In the genomic region with DNA sequence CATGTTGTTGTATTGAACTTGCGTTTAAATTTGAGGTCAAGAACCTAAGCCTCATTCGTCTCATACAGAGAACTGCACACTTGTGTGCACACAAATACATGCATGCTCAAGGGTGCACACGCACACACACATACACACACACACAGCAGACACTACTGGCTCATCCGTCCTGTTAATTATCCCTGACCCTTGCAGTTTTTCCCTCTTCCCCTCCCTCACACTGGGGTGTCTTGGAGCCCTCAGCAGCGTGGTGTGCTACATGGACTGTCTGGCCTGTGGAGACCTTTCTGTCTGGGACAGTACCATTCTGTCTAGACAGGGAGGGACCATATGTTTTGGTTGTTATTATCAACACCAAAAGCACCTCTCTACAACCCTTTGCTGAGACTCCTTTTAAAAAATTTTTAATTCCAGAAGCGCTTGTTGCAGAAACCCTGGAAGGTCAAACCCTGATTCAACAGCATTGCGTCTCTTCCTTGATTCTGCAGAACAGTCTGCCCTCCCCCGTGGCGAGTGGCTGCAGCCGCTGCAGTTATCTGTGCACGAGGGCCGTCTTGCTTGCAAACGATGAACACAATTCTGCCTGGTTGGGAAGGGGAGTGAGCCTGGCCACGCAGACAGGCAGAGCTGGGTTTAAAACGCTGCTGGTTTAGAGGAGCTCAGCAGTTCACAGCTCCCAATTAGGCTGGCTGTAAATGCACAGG, we compare ENCODE assay signal across 8 cellular contexts.
A peak's percentile ranks its signal among the peaks of the same experiment; 100 is the strongest.
DNase-seq lines count a peak whose midpoint lies in the region; ATAC-seq, FAIRE-seq and TF ChIP-seq lines count a peak whose summit lies in the region.

No MANE protein-coding gene starts in this region.

- no peaks in the 10 kb centered on the region for H3K79me2 ChIP-seq in GM23248 (ENCODE audit: insufficient read depth)
- no peaks in the 10 kb centered on the region for H3K79me2 ChIP-seq in H1 (ENCODE audit: control insufficient read depth in 1 of 2, insufficient read depth in 2 of 2, low read length in 2 of 2)

- no peak overlapping the region for H3K18ac ChIP-seq in H1 (ENCODE audit: extremely low read depth, low read length)

- H3K79me1 ChIP-seq in H1 (ENCODE audit: low read depth, low read length) = no peaks in the 10 kb centered on the region

- H2BK12ac ChIP-seq in H1 (ENCODE audit: low read depth, low read length) = no peak overlapping the region

- H3K4me2 ChIP-seq in GM23248 (ENCODE audit: unreplicated experiment) (no peak overlapping the region), H1 (ENCODE audit: insufficient read depth in 1 of 2, low read depth in 2 of 2, low read length in 2 of 2) (peak overlapping the region; percentile 7 to 12; a peak in 2 of 4 replicates)

- in situ Hi-C loops in GM23248 (cut with MboI) = no loop called here

- POLR2A ChIA-PET in H1 (lab: Charles Lee; ENCODE audit: partially characterized antibody) = no interaction called here

- TF ChIP-seq RAD21 in H1 (IDR thresholded peaks at IDR 0.05 in 1 of 2, conservative IDR thresholded peaks at IDR 0.05 in 1 of 2; ENCODE audit: low read depth in 2 of 2, low read length in 2 of 2) = no peak

- H3K36me3 ChIP-seq in GM23248 (ENCODE audit: low read depth) (no peaks in the 10 kb centered on the region), H1 (ENCODE audit: control insufficient read depth in 2 of 4, insufficient read depth in 4 of 4, low read length in 3 of 4) (no peaks in the 10 kb centered on the region)

- no peak overlapping the region for H3K4me3 ChIP-seq in GM23248
- H3K4me3 ChIP-seq in H1 (ENCODE audit: extremely low read depth in 1 of 4, insufficient read depth in 2 of 4, low read depth in 3 of 4, low read length in 4 of 4) = no peak overlapping the region

- no peak for FAIRE-seq in H1 (lab: Jason Lieb, UNC)

- ATAC-seq in HG02970 (IDR thresholded peaks at IDR 0.05; ENCODE audit: low FRiP score, unreplicated experiment) = no peak
- no peak for ATAC-seq in HG03025 (IDR thresholded peaks at IDR 0.05; ENCODE audit: low FRiP score, unreplicated experiment)

- no peaks in the 10 kb centered on the region for H3K9me2 ChIP-seq in GM23248 (ENCODE audit: insufficient read depth)

- H3K4ac ChIP-seq in H1 (replicated peaks; ENCODE audit: insufficient read length, low read depth, low read length) = no peak overlapping the region

- H3K23ac ChIP-seq in H1 (ENCODE audit: insufficient read length) = no peak overlapping the region

- no peak overlapping the region for H3K9ac ChIP-seq in GM23248
- no peak overlapping the region; a peak in 1 of 7 replicates for H3K9ac ChIP-seq in H1 (replicated peaks in 1 of 4; ENCODE audit: extremely low read depth in 1 of 4, low read depth in 3 of 4, low read length in 3 of 4)

- H3K27me3 ChIP-seq in GM23248 (replicated peaks; ENCODE audit: insufficient read depth) (peaks cover 75% of the 10 kb centered on the region), H1 (replicated peaks in 1 of 4; ENCODE audit: control insufficient read depth in 3 of 4, extremely low read depth in 1 of 4, insufficient read depth in 3 of 4, low read length in 3 of 4) (no peaks in the 10 kb centered on the region)

- no peak overlapping the region for H2AFZ ChIP-seq in GM23248
- peak overlapping the region; percentile 74 for H2AFZ ChIP-seq in H1 (ENCODE audit: low read length)

- 17 to 21% methylated on average over 15 of the region's 15 CpGs for WGBS in GM23248 (ENCODE audit: low coverage in 1 of 2, low lambda C conversion rate in 2 of 2, missing lambda C conversion rate in 2 of 2), 2 experiments
- 63% methylated on average over 15 of the region's 15 CpGs; no CpG with 5 or more reads in 1 of the 2 experiments for WGBS in H1 (ENCODE audit: extremely low coverage in 1 of 2, insufficient coverage in 1 of 2, insufficient read length in 1 of 2, insufficient replicate concordance in 2 of 2, low coverage in 1 of 2, low lambda C conversion rate in 2 of 2, missing lambda C conversion rate in 1 of 2), 2 experiments

- CTCF ChIA-PET in H1 (lab: Charles Lee; ENCODE audit: partially characterized antibody) = interaction anchor here (0.9 kb wide), 1 partner anchor 205 kb away, joined by 3 read pairs; no protein-coding TSS in a partner anchor

- peak; percentile 31 for DNase-seq in GM23248
- peak; percentile 84 for DNase-seq in NCI-H748 (lab: John Stamatoyannopoulos, UW; ENCODE audit: unreplicated experiment)
- peak; percentile 13 to 51 for DNase-seq in H1 (ENCODE audit: low read depth in 1 of 2, low spot score in 2 of 2)
- DNase-seq in mucosa of gallbladder (ENCODE audit: low spot score) = peak; percentile 44
- DNase-seq in NCI-H226 = no peak
- DNase-seq in GM19240 (ENCODE audit: insufficient read length, low spot score) = no peak

- H3K27ac ChIP-seq in GM23248 (no peak overlapping the region), H1 (ENCODE audit: low read depth, low read length) (no peak overlapping the region)

- H2BK15ac ChIP-seq in H1 (ENCODE audit: low read length) = no peak overlapping the region

- no peak overlapping the region for H4K8ac ChIP-seq in H1 (ENCODE audit: extremely low read depth, insufficient read depth, low read length)

- H2BK20ac ChIP-seq in H1 (ENCODE audit: low read length) = 0 out of 2 replicates have a peak overlapping the region, but pooled peaks have one; percentile 15

- TF ChIP-seq EP300 in H1 (IDR thresholded peaks at IDR 0.05; ENCODE audit: borderline replicate concordance in 1 of 2, low read depth in 2 of 2, low read length in 2 of 2) = peak in 1 of 2 experiments; percentile 94; a peak in 1 of 3 replicates

- H4K5ac ChIP-seq in H1 (ENCODE audit: insufficient read length, low read depth, low read length) = no peak overlapping the region

- TF ChIP-seq CTCF in H1 (IDR thresholded peaks at IDR 0.05; ENCODE audit: control extremely low read depth in 1 of 3, insufficient read depth in 1 of 3, low read depth in 1 of 3, low read length in 3 of 3) = no peak

- H2BK120ac ChIP-seq in H1 (replicated peaks; ENCODE audit: low read depth, low read length) = peak overlapping the region; percentile 47

- H4K91ac ChIP-seq in H1 (replicated peaks; ENCODE audit: insufficient read length, low read length) = no peak overlapping the region

- H3K9me3 ChIP-seq in GM23248 (ENCODE audit: low read depth) = no peaks in the 10 kb centered on the region
- no peaks in the 10 kb centered on the region for H3K9me3 ChIP-seq in H1 (ENCODE audit: insufficient read depth in 2 of 2, low read depth in 1 of 2, low read length in 1 of 2)

- no peaks in the 10 kb centered on the region for H3F3A ChIP-seq in GM23248 (ENCODE audit: insufficient read depth)

- no peak overlapping the region for H3K56ac ChIP-seq in H1 (replicated peaks; ENCODE audit: insufficient read length, low read depth, low read length)

- H2BK5ac ChIP-seq in H1 (ENCODE audit: low read depth, low read length) = no peak overlapping the region

- no peak overlapping the region for H3K14ac ChIP-seq in H1 (ENCODE audit: insufficient read length)

- H3K23me2 ChIP-seq in H1 (ENCODE audit: low read depth, low read length) = no peaks in the 10 kb centered on the region; the same call in 1 of the 2 replicates

- H2AK5ac ChIP-seq in H1 (ENCODE audit: low read depth, low read length) = no peak overlapping the region

- no peaks in the 10 kb centered on the region for H4K20me1 ChIP-seq in GM23248 (ENCODE audit: insufficient read depth)
- H4K20me1 ChIP-seq in H1 (replicated peaks in 1 of 2; ENCODE audit: control insufficient read depth in 1 of 2, insufficient read depth in 2 of 2, low read length in 2 of 2) = no peaks in the 10 kb centered on the region

- TF ChIP-seq POLR2A in H1 (IDR thresholded peaks at IDR 0.05; ENCODE audit: control extremely low read depth in 1 of 2, low read depth in 2 of 2, low read length in 2 of 2) = no peak

- 0 out of 2 replicates have a peak, but pooled peaks cover 5% of the 10 kb centered on the region for H3K4me1 ChIP-seq in GM23248 (ENCODE audit: insufficient read depth)
- H3K4me1 ChIP-seq in H1 (replicated peaks in 1 of 4; ENCODE audit: control insufficient read depth in 3 of 4, insufficient read depth in 4 of 4, low read length in 3 of 4) = peaks cover 0 to 5% (median 3%) of the 10 kb centered on the region in 4 experiments; a peak in 2 of 7 replicates

TF ChIP-seq in H1, 55 proteins besides CTCF, POLR2A, EP300 and RAD21 (continues in another document):
- no peak for TF ChIP-seq BRCA1 (IDR thresholded peaks at IDR 0.05; ENCODE audit: low read depth, low read length)
- TF ChIP-seq BACH1 (IDR thresholded peaks at IDR 0.05; ENCODE audit: low read length) = no peak
- no peak for TF ChIP-seq SIN3A (conservative IDR thresholded peaks at IDR 0.05 in 1 of 2, IDR thresholded peaks at IDR 0.05 in 1 of 2; ENCODE audit: low read depth in 1 of 2, low read length in 2 of 2)
- no peak for TF ChIP-seq TEAD4 (IDR thresholded peaks at IDR 0.05; ENCODE audit: low read depth, low read length)
- TF ChIP-seq SIRT6 (IDR thresholded peaks at IDR 0.05; ENCODE audit: low read length) = no peak
- TF ChIP-seq ASH2L (IDR thresholded peaks at IDR 0.05; ENCODE audit: low read length) = no peak
- TF ChIP-seq CHD1 (IDR thresholded peaks at IDR 0.05; ENCODE audit: low read depth, low read length) = peak; percentile 73
- TF ChIP-seq, protein P1, sequence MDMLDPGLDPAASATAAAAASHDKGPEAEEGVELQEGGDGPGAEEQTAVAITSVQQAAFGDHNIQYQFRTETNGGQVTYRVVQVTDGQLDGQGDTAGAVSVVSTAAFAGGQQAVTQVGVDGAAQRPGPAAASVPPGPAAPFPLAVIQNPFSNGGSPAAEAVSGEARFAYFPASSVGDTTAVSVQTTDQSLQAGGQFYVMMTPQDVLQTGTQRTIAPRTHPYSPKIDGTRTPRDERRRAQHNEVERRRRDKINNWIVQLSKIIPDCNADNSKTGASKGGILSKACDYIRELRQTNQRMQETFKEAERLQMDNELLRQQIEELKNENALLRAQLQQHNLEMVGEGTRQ (IDR thresholded peaks at IDR 0.05; ENCODE audit: low read length) = no peak
- TF ChIP-seq JUN (IDR thresholded peaks at IDR 0.05; ENCODE audit: low read depth, low read length) = no peak
- TF ChIP-seq KDM5A (IDR thresholded peaks at IDR 0.05; ENCODE audit: low read length) = no peak
- peak; percentile 72 for TF ChIP-seq JUND (IDR thresholded peaks at IDR 0.05; ENCODE audit: low read length)
- TF ChIP-seq HDAC2 (IDR thresholded peaks at IDR 0.05; ENCODE audit: borderline replicate concordance in 1 of 2, low read depth in 2 of 2, low read length in 2 of 2) = no peak
- TF ChIP-seq KDM1A (IDR thresholded peaks at IDR 0.05; ENCODE audit: borderline replicate concordance, low read length) = no peak
- TF ChIP-seq POLR2AphosphoS5 (IDR thresholded peaks at IDR 0.05; ENCODE audit: low read depth, low read length) = no peak
- TF ChIP-seq, protein P2, sequence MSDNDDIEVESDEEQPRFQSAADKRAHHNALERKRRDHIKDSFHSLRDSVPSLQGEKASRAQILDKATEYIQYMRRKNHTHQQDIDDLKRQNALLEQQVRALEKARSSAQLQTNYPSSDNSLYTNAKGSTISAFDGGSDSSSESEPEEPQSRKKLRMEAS (IDR thresholded peaks at IDR 0.05) = 0 out of 2 replicates have a peak, but pooled peaks have one; percentile 18

Comparison
In these comparisons a context has a peak if more than half of its experiments do, and no peak if none do; other contexts are left out.
1. DNase-seq: peak in GM23248 (single experiment), NCI-H748 (single experiment), H1 (2 of 2) and mucosa of gallbladder (single experiment); none in NCI-H226 (single experiment) and GM19240 (single experiment).